Comparison of ENCODE assay signal across 16 cellular contexts in genomic region chrX:130778773-130779172, GRCh38.
DNase-seq lines count a peak whose midpoint lies in the region; ATAC-seq and TF ChIP-seq lines count a peak whose summit lies in the region.
"Had no signal": no experiment of that assay in that cellular context is flagged by ENCODE, and none has a peak within 500 bp of the region (broad histone marks: within the 10 kb centered on the region; RNA-seq: fewer than 3 reads in every experiment).

No MANE protein-coding gene starts in this region.

- H3K79me1 ChIP-seq in IMR-90 (ENCODE audit: low read depth in 1 of 2, low read length in 2 of 2): no peaks in the 10 kb centered on the region
- H3K79me1 ChIP-seq in mesenchymal stem cell (replicated peaks; ENCODE audit: low read length, poor library complexity, severe bottlenecking): no peaks in the 10 kb centered on the region

- H3K36me3 ChIP-seq in IMR-90 (ENCODE audit: control insufficient read depth, insufficient read depth, low read length) (no peaks in the 10 kb centered on the region), mesenchymal stem cell (ENCODE audit: control insufficient read depth in 1 of 2, insufficient read depth in 2 of 2, low read depth in 1 of 2, low read length in 2 of 2) (no peaks in the 10 kb centered on the region)

- H2BK120ac ChIP-seq in IMR-90 (ENCODE audit: low read depth, low read length): no peak overlapping the region
- no peak overlapping the region for H2BK120ac ChIP-seq in mesenchymal stem cell (ENCODE audit: low read depth, low read length)

- H3K4me3 ChIP-seq in IMR-90 (ENCODE audit: insufficient read depth, low read depth, low read length) (no peak overlapping the region), epithelial cell of esophagus (ENCODE audit: low read length) (no peak overlapping the region), mesenchymal stem cell (ENCODE audit: insufficient read depth in 1 of 2, low read depth in 1 of 2, low read length in 2 of 2) (no peak overlapping the region)

- H3K9me3 ChIP-seq in IMR-90 (ENCODE audit: control insufficient read depth, insufficient read depth, low read length) (no peaks in the 10 kb centered on the region), mesenchymal stem cell (ENCODE audit: control insufficient read depth, low read length) (no peaks in the 10 kb centered on the region)

- H3K4me1 ChIP-seq in IMR-90 (ENCODE audit: control insufficient read depth, insufficient read depth, low read length) (no peaks in the 10 kb centered on the region), mesenchymal stem cell (ENCODE audit: control insufficient read depth, insufficient read depth, low read depth, low read length) (no peaks in the 10 kb centered on the region)

- no peak overlapping the region for H4K8ac ChIP-seq in IMR-90 (ENCODE audit: low read depth in 2 of 2, low read length in 2 of 2)
- H4K8ac ChIP-seq in mesenchymal stem cell (ENCODE audit: low read length): no peak overlapping the region

- H3K14ac ChIP-seq in IMR-90 (replicated peaks; ENCODE audit: low read depth, low read length) (no peak overlapping the region), mesenchymal stem cell (ENCODE audit: low read length in 2 of 2) (no peak overlapping the region)

- H4K91ac ChIP-seq in IMR-90 (ENCODE audit: insufficient read depth, low read depth, low read length) (no peak overlapping the region), mesenchymal stem cell (ENCODE audit: low read length) (no peak overlapping the region)

- peak; percentile 8 for DNase-seq in EH (ENCODE audit: low read depth)
- peak; percentile 12 for DNase-seq in IMR-90
- peak; percentile 57 for DNase-seq in epithelial cell of esophagus (ENCODE audit: low read depth)
- no peak for DNase-seq in mesenchymal stem cell
- no peak for DNase-seq in NCI-H748 treated with DMSO at 0.1 percent for 48 hours (lab: John Stamatoyannopoulos, UW)
- no peak for DNase-seq in NCI-H1092 (lab: John Stamatoyannopoulos, UW)
- DNase-seq: CD4-positive, alpha-beta memory T cell; DND-41; Kasumi-1; NCI-H146; NCI-H226; NCI-H526; NK-92 treated with Interleukin-12 subunit alpha and Interleukin-12 subunit beta, amount 100 ng/mL, for 24 hours; OCI-M1 had no signal

- dilution Hi-C loops in IMR-90 (cut with HindIII; ENCODE audit: low sequenced_read_pairs, unreplicated experiment): no loop called here

- no peak overlapping the region for H2AK5ac ChIP-seq in IMR-90 (ENCODE audit: low read depth, low read length)
- no peak overlapping the region for H2AK5ac ChIP-seq in mesenchymal stem cell (ENCODE audit: low read length, severe bottlenecking)

- TF ChIP-seq CTCF in IMR-90 (conservative IDR thresholded peaks at IDR 0.05; ENCODE audit: low read depth, low read length): no peak
- TF ChIP-seq CTCF in epithelial cell of esophagus (IDR thresholded peaks at IDR 0.05; ENCODE audit: insufficient read depth, low read depth, low read length, missing control alignments): no peak

- POLR2A ChIA-PET in IMR-90 (lab: Charles Lee; ENCODE audit: unreplicated experiment): no interaction called here

- no peak overlapping the region for H2BK20ac ChIP-seq in IMR-90 (ENCODE audit: low read depth, low read length)

- BruUV-seq in IMR-90 (replicated peaks; lab: Mats Ljungman, UMichigan): no TSS peak

- no peaks in the 10 kb centered on the region for H4K20me1 ChIP-seq in IMR-90 (ENCODE audit: insufficient read depth, low read length)

- intact Hi-C loops in IMR-90 (cut with micrococcal nuclease): no loop called here

- no CpG with 5 or more reads among the region's 3 CpGs for WGBS in IMR-90 (ENCODE audit: extremely low coverage in 2 of 2, insufficient read length in 1 of 2), 2 experiments
- WGBS in mesenchymal stem cell: 100% methylated on average over 1 of the region's 3 CpGs

- H2BK12ac ChIP-seq in mesenchymal stem cell (ENCODE audit: low read length in 2 of 2): no peak overlapping the region

- H3K27ac ChIP-seq in IMR-90 (ENCODE audit: insufficient read depth, low read length) (no peak overlapping the region), mesenchymal stem cell (ENCODE audit: low read length, poor library complexity, severe bottlenecking) (no peak overlapping the region)

- no peak overlapping the region for H4K5ac ChIP-seq in IMR-90 (ENCODE audit: low read depth, low read length)

- no peak overlapping the region for H3K18ac ChIP-seq in IMR-90 (ENCODE audit: low read depth, low read length)
- H3K18ac ChIP-seq in mesenchymal stem cell (ENCODE audit: low read depth in 1 of 2, low read length in 2 of 2): no peak overlapping the region

- no peak overlapping the region for H3K56ac ChIP-seq in IMR-90 (ENCODE audit: extremely low read depth, insufficient read depth, low read length)

- H3K9me1 ChIP-seq in IMR-90 (ENCODE audit: insufficient read depth, low read length): no peaks in the 10 kb centered on the region

- H3K4ac ChIP-seq in IMR-90 (ENCODE audit: low read depth, low read length) (no peak overlapping the region), mesenchymal stem cell (ENCODE audit: low read depth in 1 of 2, low read length in 2 of 2) (no peak overlapping the region)

- H3K4me2 ChIP-seq in IMR-90 (ENCODE audit: low read depth, low read length) (no peak overlapping the region), mesenchymal stem cell (ENCODE audit: low read length, poor library complexity, severe bottlenecking) (no peak overlapping the region)

- ATAC-seq in IMR-90 (ENCODE audit: low read depth) (no peak), HG02642 (IDR thresholded peaks at IDR 0.05; ENCODE audit: poor library complexity, unreplicated experiment) (no peak)
- no peak for ATAC-seq in activated CD4-positive, CD25-positive, alpha-beta regulatory T cell treated with anti-CD3 and anti-CD28 coated beads, Interleukin-2, amount 50 U/mL, for 24 hours

- H3K27me3 ChIP-seq in IMR-90 (ENCODE audit: control insufficient read depth, insufficient read depth, low read length): peaks cover 1% of the 10 kb centered on the region; the same call in 1 of the 2 replicates
- H3K27me3 ChIP-seq in mesenchymal stem cell (ENCODE audit: control insufficient read depth in 1 of 2, insufficient read depth in 1 of 2, low read length in 2 of 2): no peaks in the 10 kb centered on the region

- CTCF ChIA-PET in IMR-90 (lab: Yijun Ruan, JAX): interaction anchor here (0.6 kb wide), 1 partner anchor 155 kb away, joined by 4 read pairs; no protein-coding TSS in a partner anchor

- in situ Hi-C loops in IMR-90 (cut with MboI; ENCODE audit: low sequenced_read_pairs): no loop called here

- no peak for TF ChIP-seq POLR2A in IMR-90 (IDR thresholded peaks at IDR 0.05; ENCODE audit: low read depth, low read length)

- H3K23ac ChIP-seq in IMR-90 (ENCODE audit: low read depth, low read length): no peak overlapping the region
- no peak overlapping the region for H3K23ac ChIP-seq in mesenchymal stem cell (ENCODE audit: low read length in 2 of 2)

- H2BK5ac ChIP-seq in IMR-90 (ENCODE audit: low read depth, low read length, poor library complexity, severe bottlenecking) (no peak overlapping the region), mesenchymal stem cell (ENCODE audit: low read depth, low read length, poor library complexity, severe bottlenecking) (no peak overlapping the region)

- H2AFZ ChIP-seq in IMR-90 (replicated peaks; ENCODE audit: low read length, poor library complexity) (no peak overlapping the region), mesenchymal stem cell (ENCODE audit: low read depth, low read length) (no peak overlapping the region)

- H2BK15ac ChIP-seq in IMR-90 (ENCODE audit: low read depth, low read length) (no peak overlapping the region), mesenchymal stem cell (ENCODE audit: low read depth, poor library complexity, severe bottlenecking) (no peak overlapping the region)

- H3K9ac ChIP-seq in IMR-90 (ENCODE audit: low read depth, low read length) (no peak overlapping the region), mesenchymal stem cell (ENCODE audit: low read length) (peak overlapping the region; percentile 12)

- no peak overlapping the region for H2AK9ac ChIP-seq in IMR-90 (replicated peaks; ENCODE audit: low read depth, low read length, poor library complexity)

- TF ChIP-seq RAD21 in IMR-90 (IDR thresholded peaks at IDR 0.05; ENCODE audit: low read length): no peak

TF ChIP-seq in IMR-90, 13 proteins besides CTCF, POLR2A, EP300 and RAD21:
- no peak for TF ChIP-seq RFX5 (IDR thresholded peaks at IDR 0.05; ENCODE audit: low read depth, low read length)

Comparison
In these comparisons a context has a peak if more than half of its experiments do, and no peak if none do; other contexts are left out.
1. DNase-seq: peak in EH (single experiment), IMR-90 (single experiment) and epithelial cell of esophagus (single experiment); none in mesenchymal stem cell (single experiment), NCI-H748 treated with DMSO at 0.1 percent for 48 hours (single experiment) and NCI-H1092 (single experiment).